ENCODE assay signal across 20 cellular contexts in the genomic region with DNA sequence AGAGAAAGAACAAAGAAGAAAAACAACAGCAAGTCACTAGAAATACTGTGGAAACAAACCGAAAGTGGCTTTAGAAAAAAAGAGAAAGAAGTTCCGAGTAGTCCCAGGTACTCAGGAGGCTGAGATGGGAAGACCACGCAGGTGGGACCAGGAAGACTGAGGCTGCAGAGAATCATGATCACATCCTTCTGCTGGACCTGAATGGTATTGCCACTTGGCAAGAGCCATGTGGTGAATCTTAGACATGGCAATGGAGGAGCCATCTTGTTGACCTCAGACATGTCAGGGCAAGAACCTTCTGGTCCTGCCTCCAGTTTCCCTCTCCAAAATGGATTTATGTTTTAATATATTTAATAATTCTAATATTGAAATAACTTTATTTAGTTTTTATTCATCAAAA.
"Had no signal": no experiment of that assay in that cellular context is flagged by ENCODE, and none has a peak within 500 bp of the region (broad histone marks: within the 10 kb centered on the region; RNA-seq: fewer than 3 reads in every experiment).

No MANE protein-coding gene starts in this region.

- DNase-seq: activated CD4-positive, alpha-beta T cell treated with anti-CD3 and anti-CD28 coated beads for 4 hours; activated CD4-positive, alpha-beta T cell treated with anti-CD3 and anti-CD28 coated beads, Interleukin-2, amount 50 U/mL, for 48 hours; activated CD4-positive, CD25-positive, alpha-beta regulatory T cell; activated CD8-positive, alpha-beta memory T cell treated with anti-CD3 and anti-CD28 coated beads, Interleukin-2, amount 50 U/mL, for 48 hours; activated naive CD4-positive, alpha-beta T cell; activated T-cell treated with anti-CD3 and anti-CD28 coated beads, Interleukin-2, amount 50 U/mL, for 4 hours; adrenal gland; brain microvascular endothelial cell; caudate nucleus; effector CD4-positive, alpha-beta T cell; foreskin keratinocyte; left cardiac atrium; pancreas; psoas muscle; stimulated activated CD4-positive, alpha-beta T cell treated with anti-CD3 and anti-CD28 coated beads, Interleukin-4, amount 100 ng/mL, for 24 hours; stimulated activated naive CD8-positive, alpha-beta T cell treated with anti-CD3 and anti-CD28 coated beads, Interleukin-15, Interleukin-2, amounts not matched to agents 100 U/mL and 50 U/mL, for 24 hours; upper lobe of left lung had no signal

- H3K27me3 ChIP-seq: adrenal gland, ascending aorta, brain microvascular endothelial cell, foreskin keratinocyte, hepatocyte, pancreas, right atrium auricular region, upper lobe of left lung had no signal

- H3K4me1 ChIP-seq: adrenal gland, ascending aorta, foreskin keratinocyte, pancreas, psoas muscle, right atrium auricular region, upper lobe of left lung had no signal

- H3K9me3 ChIP-seq: adrenal gland, ascending aorta, pancreas, psoas muscle, right atrium auricular region had no signal

- H3K4me3 ChIP-seq: adrenal gland, ascending aorta, hepatocyte, pancreas, psoas muscle, right atrium auricular region, upper lobe of left lung had no signal

- ATAC-seq: activated T-cell treated with anti-CD3 and anti-CD28 coated beads, Interleukin-2, amount 50 U/mL, for 4 hours; foreskin keratinocyte; left cardiac atrium; pancreas; psoas muscle; stimulated activated naive CD8-positive, alpha-beta T cell treated with anti-CD3 and anti-CD28 coated beads, Interleukin-15, Interleukin-2, amounts not matched to agents 100 U/mL and 50 U/mL, for 24 hours had no signal

- H3K36me3 ChIP-seq: adrenal gland, ascending aorta, brain microvascular endothelial cell, pancreas, right atrium auricular region, upper lobe of left lung had no signal

- H3K27ac ChIP-seq: adrenal gland, ascending aorta, brain microvascular endothelial cell, foreskin keratinocyte, hepatocyte, pancreas, psoas muscle, right atrium auricular region, upper lobe of left lung had no signal
